ENCODE assay signal across 17 cellular contexts in genomic region chr12:46188170-46188569, GRCh38.
"Had no signal": no experiment of that assay in that cellular context is flagged by ENCODE, and none has a peak within 500 bp of the region (broad histone marks: within the 10 kb centered on the region; RNA-seq: fewer than 3 reads in every experiment).

No MANE protein-coding gene starts in this region.

- ATAC-seq: activated CD4-positive, alpha-beta T cell treated with anti-CD3 and anti-CD28 coated beads for 36 hours; sciatic nerve; SK-N-SH treated with all-trans-retinoic acid at 6 μM for 48 hours had no signal

- H3K9me3 ChIP-seq: esophagus squamous epithelium, left lung, ovary, tibial artery, uterus had no signal

- DNase-seq: activated CD4-positive, alpha-beta T cell treated with anti-CD3 and anti-CD28 coated beads for 36 hours; activated CD8-positive, alpha-beta memory T cell treated with anti-CD3 and anti-CD28 coated beads, Interleukin-2, amount 50 U/mL, for 48 hours; activated naive CD4-positive, alpha-beta T cell treated with anti-CD3 and anti-CD28 coated beads for 36 hours; esophagus squamous epithelium; kidney; left lung; mesendoderm; ovary; spleen; tibial artery; uterus; WERI-Rb-1 had no signal

- H3K27me3 Mint-ChIP-seq: activated CD4-positive, alpha-beta T cell treated with anti-CD3 and anti-CD28 coated beads for 36 hours had no signal

- H3K36me3 ChIP-seq: left lung, ovary, tibial artery, uterus had no signal

- H3K27ac ChIP-seq: cardiac muscle cell, esophagus squamous epithelium, hepatocyte, left lung, ovary, tibial artery, uterus, WERI-Rb-1 had no signal

- H3K27ac Mint-ChIP-seq: activated T-helper 2 cell treated with anti-CD3 and anti-CD28 coated beads, Interferon-gamma antibody, Interleukin-2, Interleukin-4, amounts not matched to agents 10 μg/mL and 5 μg/mL and 100 μg/mL, durations not matched to agents 14 hours and 24 hours and 36 hours had no signal

- H3K4me3 Mint-ChIP-seq: activated CD4-positive, alpha-beta T cell treated with anti-CD3 and anti-CD28 coated beads for 36 hours; activated naive CD4-positive, alpha-beta T cell treated with anti-CD3 and anti-CD28 coated beads for 36 hours had no signal

- H3K4me1 ChIP-seq: left lung, uterus had no signal

- H3K27me3 ChIP-seq: cardiac muscle cell, esophagus squamous epithelium, hepatocyte, left lung, ovary, spleen, tibial artery, uterus had no signal

- H3K4me3 ChIP-seq: cardiac muscle cell, esophagus squamous epithelium, hepatocyte, left lung, ovary, spleen, tibial artery, uterus had no signal
